In the genomic region with DNA sequence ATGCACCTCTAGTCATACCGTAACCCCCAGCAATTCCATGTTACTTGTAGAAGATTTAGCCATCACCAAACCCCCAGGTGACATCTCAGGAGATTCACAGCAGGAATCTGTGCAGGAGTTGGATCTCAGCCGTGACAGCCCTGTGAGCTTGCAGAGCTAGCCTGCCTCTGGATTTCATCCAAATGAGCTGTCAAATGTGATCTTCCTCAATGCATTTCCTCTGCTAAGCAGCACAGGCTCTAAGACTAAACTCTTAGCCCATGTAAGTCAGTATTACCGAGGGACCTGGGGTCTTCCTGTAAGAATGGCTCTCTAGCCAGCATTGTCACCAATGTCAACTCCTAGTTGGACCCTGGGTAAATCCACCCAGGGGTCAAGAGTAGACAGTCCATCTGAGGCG, we compare ENCODE assay signal across 17 cellular contexts. TPM values are rescaled to one million over a fixed set of nuclear protein-coding genes. Genes with fewer than 3 reads are reported as not detected.
DNase-seq lines count a peak whose midpoint lies in the region; FAIRE-seq and TF ChIP-seq lines count a peak whose summit lies in the region.
"Had no signal": no experiment of that assay in that cellular context is flagged by ENCODE, and none has a peak within 500 bp of the region (broad histone marks: within the 10 kb centered on the region; RNA-seq: fewer than 3 reads in every experiment).

No MANE protein-coding gene starts in this region.

- no peak overlapping the region for H3K27ac ChIP-seq in colonic mucosa
- H3K27ac ChIP-seq: HL-60, thyroid gland had no signal

- FAIRE-seq in GM12892 (lab: Jason Lieb, UNC) = no peak
- FAIRE-seq: endothelial cell of umbilical vein, GM12891, TTC549 had no signal

- H3K36me3 Mint-ChIP-seq in osteocyte (ENCODE audit: unreplicated experiment) = no peaks in the 10 kb centered on the region

- TF ChIP-seq CTCF in epithelial cell of esophagus (IDR thresholded peaks at IDR 0.05; ENCODE audit: insufficient read depth, low read depth, low read length, missing control alignments) (no peak), osteocyte (IDR thresholded peaks at IDR 0.05) (no peak), colonic mucosa (IDR thresholded peaks at IDR 0.05) (no peak)

- H3K27me3 ChIP-seq in colonic mucosa = no peaks in the 10 kb centered on the region
- H3K27me3 ChIP-seq: thyroid gland had no signal

- no peaks in the 10 kb centered on the region for H3K9me3 ChIP-seq in colonic mucosa
- H3K9me3 ChIP-seq: thyroid gland had no signal

- peaks cover 39% of the 10 kb centered on the region for H3K4me1 Mint-ChIP-seq in osteocyte (ENCODE audit: unreplicated experiment)

- H3K36me3 ChIP-seq in colonic mucosa = no peaks in the 10 kb centered on the region
- H3K36me3 ChIP-seq: thyroid gland had no signal

- H3K4me3 ChIP-seq in epithelial cell of esophagus (ENCODE audit: low read length) (no peak overlapping the region), colonic mucosa (no peak overlapping the region)
- H3K4me3 ChIP-seq: thyroid gland had no signal

- H3K4me3 Mint-ChIP-seq in osteocyte (ENCODE audit: unreplicated experiment) = peak overlapping the region; percentile 3
- H3K4me3 Mint-ChIP-seq: activated CD8-positive, alpha-beta T cell treated with anti-CD3 and anti-CD28 coated beads for 36 hours had no signal

- H3K27me3 Mint-ChIP-seq in osteocyte (ENCODE audit: unreplicated experiment) = peaks cover 4% of the 10 kb centered on the region

- no peak overlapping the region for H3K27ac Mint-ChIP-seq in osteocyte (ENCODE audit: unreplicated experiment)
- H3K27ac Mint-ChIP-seq: activated CD8-positive, alpha-beta T cell treated with anti-CD3 and anti-CD28 coated beads for 36 hours had no signal

- H3K9me3 Mint-ChIP-seq in osteocyte (ENCODE audit: unreplicated experiment) = no peaks in the 10 kb centered on the region
- H3K9me3 Mint-ChIP-seq: activated CD8-positive, alpha-beta T cell treated with anti-CD3 and anti-CD28 coated beads for 36 hours had no signal

- H3K9ac ChIP-seq in colonic mucosa (ENCODE audit: low read depth in 2 of 2, low read length in 2 of 2) = no peak overlapping the region

- intact Hi-C loops in colonic mucosa (cut with DNase I) = no loop called here

- no peaks in the 10 kb centered on the region for H3K4me1 ChIP-seq in colonic mucosa

- TF ChIP-seq POLR2A in GM12892 (IDR thresholded peaks at IDR 0.05; ENCODE audit: low read depth, low read length) = no peak

- DNase-seq in Kasumi-1 (lab: John Stamatoyannopoulos, UW) = peak; percentile 44 to 46
- peak; percentile 27 for DNase-seq in SK-N-DZ (ENCODE audit: low spot score)
- DNase-seq in epithelial cell of esophagus (ENCODE audit: low read depth) = peak; percentile 51
- DNase-seq in osteocyte (ENCODE audit: extremely low spot score, unreplicated experiment) = no peak
- no peak for DNase-seq in hippocampal formation (lab: John Stamatoyannopoulos, UW)
- no peak for DNase-seq in GM12892 (ENCODE audit: insufficient read length)
- no peak for DNase-seq in colonic mucosa
- DNase-seq: activated CD8-positive, alpha-beta T cell treated with anti-CD3 and anti-CD28 coated beads for 36 hours; activated effector memory CD4-positive, alpha-beta T cell treated with Interleukin-2 at 50 U/mL for 16 hours; NCI-H2081 treated with DMSO at 0.1 percent for 48 hours; stimulated activated CD8-positive, alpha-beta memory T cell treated with anti-CD3 and anti-CD28 coated beads, Interleukin-4, amount 100 ng/mL, for 48 hours; thyroid gland had no signal

RNA-seq across cellular contexts. Expression of gene UMODL1, which starts 41.7 kb away (rescaled TPM):
- not detected in 2 replicates for polyA plus RNA-seq in SK-N-DZ (2014; cell fraction: cytosol; rRNA removed)
- polyA plus RNA-seq in SK-N-DZ (2014; cell fraction: nucleus; rRNA removed) = not detected in 2 replicates
- total RNA-seq in osteocyte (0.68 TPM in 1 of 2 replicates, not detected in the other), colonic mucosa (under 1 TPM; 0.35 to 0.37 TPM)
- polyA plus RNA-seq in GM12892 (2012; ENCODE audit: missing spikeins) = 0.06 TPM
- total RNA-seq: activated CD8-positive, alpha-beta T cell treated with anti-CD3 and anti-CD28 coated beads for 36 hours; cardiac septum; endothelial cell of umbilical vein; thyroid gland had no signal
- polyA plus RNA-seq: endothelial cell of umbilical vein had no signal

Comparison
In these comparisons a context has a peak if more than half of its experiments do, and no peak if none do; other contexts are left out.
1. DNase-seq: peak in Kasumi-1 (2 of 2), SK-N-DZ (single experiment) and epithelial cell of esophagus (single experiment); none in osteocyte (single experiment), hippocampal formation (0 of 2), GM12892 (single experiment) and colonic mucosa (single experiment).